Comparison of ENCODE assay signal across 18 cellular contexts in the genomic region with DNA sequence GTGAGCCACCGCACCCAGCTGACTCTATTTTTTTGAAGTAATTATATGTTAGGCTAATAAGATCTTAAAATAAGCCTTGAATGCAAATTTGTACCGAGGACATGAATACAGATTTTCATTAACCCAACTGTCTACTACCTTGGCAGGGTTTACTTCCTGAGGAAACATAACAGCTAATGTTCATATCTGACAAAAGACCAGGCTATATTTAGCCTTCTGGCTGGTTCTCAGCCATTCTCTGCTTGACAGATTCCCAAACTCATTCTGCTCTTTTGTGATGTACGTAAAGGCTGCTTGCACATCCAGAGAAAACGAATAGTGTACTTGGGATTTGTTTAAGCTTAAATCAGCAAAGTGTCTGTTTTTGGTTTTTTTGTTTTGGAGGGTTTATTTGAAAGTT. TPM values are rescaled to one million over a fixed set of nuclear protein-coding genes. Genes with fewer than 3 reads are reported as not detected.
A peak's percentile ranks its signal among the peaks of the same experiment; 100 is the strongest.
DNase-seq lines count a peak whose midpoint lies in the region; ATAC-seq, FAIRE-seq and TF ChIP-seq lines count a peak whose summit lies in the region.
"Had no signal": no experiment of that assay in that cellular context is flagged by ENCODE, and none has a peak within 500 bp of the region (broad histone marks: within the 10 kb centered on the region; RNA-seq: fewer than 3 reads in every experiment).

No MANE protein-coding gene starts in this region.

- H3K4me3 ChIP-seq in RWPE2 (ENCODE audit: severe bottlenecking) = no peak overlapping the region
- H3K4me3 ChIP-seq in esophagus squamous epithelium = no peak overlapping the region
- H3K4me3 ChIP-seq: SK-N-MC had no signal

- no peaks in the 10 kb centered on the region for H3K36me3 Mint-ChIP-seq in osteocyte (ENCODE audit: unreplicated experiment)

- ATAC-seq in RWPE2 (ENCODE audit: low read depth) = no peak
- ATAC-seq in HG03571 (IDR thresholded peaks at IDR 0.05; ENCODE audit: unreplicated experiment) = no peak
- ATAC-seq: natural killer cell treated with Interleukin-12 subunit alpha and Interleukin-12 subunit beta and Interleukin-15 and Interleukin-18, amount 100 ng/mL, for 72 hours; sciatic nerve had no signal

- TF ChIP-seq CTCF in RWPE2 (IDR thresholded peaks at IDR 0.05; ENCODE audit: poor library complexity, severe bottlenecking) = no peak
- no peak for TF ChIP-seq CTCF in esophagus squamous epithelium (IDR thresholded peaks at IDR 0.05)
- TF ChIP-seq CTCF in osteocyte (IDR thresholded peaks at IDR 0.05) = no peak

- H3K36me3 ChIP-seq in RWPE2 (ENCODE audit: low read depth) (no peaks in the 10 kb centered on the region), esophagus squamous epithelium (no peaks in the 10 kb centered on the region)

- H3K27me3 ChIP-seq in RWPE2 (ENCODE audit: insufficient read depth, poor library complexity, severe bottlenecking) (no peaks in the 10 kb centered on the region), esophagus squamous epithelium (no peaks in the 10 kb centered on the region)

- H3K4me1 ChIP-seq in RWPE2 (ENCODE audit: insufficient read depth, poor library complexity, severe bottlenecking) (peaks cover 10% of the 10 kb centered on the region), esophagus squamous epithelium (peaks cover 0 to 20% (median 13%) of the 10 kb centered on the region in 3 donors)

- no peak for FAIRE-seq in frontal cortex (lab: Jason Lieb, UNC)
- FAIRE-seq: H54 had no signal

- H3K9me3 ChIP-seq in RWPE2 (ENCODE audit: severe bottlenecking) = no peaks in the 10 kb centered on the region
- H3K9me3 ChIP-seq in esophagus squamous epithelium = no peaks in the 10 kb centered on the region

- no peak overlapping the region for H3K4me3 Mint-ChIP-seq in osteocyte (ENCODE audit: unreplicated experiment)
- H3K4me3 Mint-ChIP-seq: natural killer cell treated with Interleukin-12 subunit alpha and Interleukin-12 subunit beta and Interleukin-15 and Interleukin-18, amount 100 ng/mL, for 72 hours had no signal

- H3K27ac Mint-ChIP-seq in osteocyte (ENCODE audit: unreplicated experiment) = peak overlapping the region; percentile 45
- H3K27ac Mint-ChIP-seq: natural killer cell treated with Interleukin-12 subunit alpha and Interleukin-12 subunit beta and Interleukin-15 and Interleukin-18, amount 100 ng/mL, for 72 hours had no signal

- peak; percentile 16 for DNase-seq in Ammon's horn (ENCODE audit: low spot score)
- DNase-seq in RWPE2 (ENCODE audit: low spot score) = no peak
- DNase-seq in esophagus squamous epithelium (lab: John Stamatoyannopoulos, UW) = no peak
- DNase-seq in osteocyte (ENCODE audit: extremely low spot score, unreplicated experiment) = no peak
- no peak for DNase-seq in SIG-M5 (lab: John Stamatoyannopoulos, UW)
- DNase-seq in frontal cortex (ENCODE audit: low spot score in 2 of 2) = no peak
- DNase-seq in DMS153 (lab: John Stamatoyannopoulos, UW) = no peak
- DNase-seq: activated CD8-positive, alpha-beta memory T cell treated with anti-CD3 and anti-CD28 coated beads for 24 hours; activated effector memory CD4-positive, alpha-beta T cell treated with anti-CD3 and anti-CD28 coated beads, Interleukin-2, amount 50 U/mL, for 16 hours; effector memory CD4-positive, alpha-beta T cell; NCI-H1092 treated with DMSO at 0.1 percent for 48 hours; NCI-H2171; stimulated activated CD4-positive, alpha-beta T cell treated with anti-CD3 and anti-CD28 coated beads, Interleukin-4, amount 100 ng/mL, for 1 hour had no signal

- 36 to 40% methylated on average over 4 of the region's 4 CpGs for WGBS in esophagus squamous epithelium, 2 donors

- intact Hi-C loops in esophagus squamous epithelium (cut with DNase I) = no loop called here

- TF ChIP-seq POLR2A in esophagus squamous epithelium (IDR thresholded peaks at IDR 0.05) = no peak

- peaks cover 19% of the 10 kb centered on the region for H3K4me1 Mint-ChIP-seq in osteocyte (ENCODE audit: unreplicated experiment)

- H3K27me3 Mint-ChIP-seq in osteocyte (ENCODE audit: unreplicated experiment) = no peaks in the 10 kb centered on the region

- peaks cover 5% of the 10 kb centered on the region for H3K9me3 Mint-ChIP-seq in osteocyte (ENCODE audit: unreplicated experiment)

- H3K27ac ChIP-seq in RWPE2 (ENCODE audit: poor library complexity, severe bottlenecking) (peak overlapping the region; percentile 58), esophagus squamous epithelium (peak overlapping the region; percentile 47 to 84 (median 80))
- H3K27ac ChIP-seq: SK-N-MC had no signal

RNA-seq across cellular contexts. Expression of a gene that starts 21.6 kb away (rescaled TPM):
- under 1 TPM in 1 of 4 donors, not detected in 3; 0.19 TPM for total RNA-seq in esophagus squamous epithelium
- total RNA-seq in osteocyte = not detected in 2 replicates
- total RNA-seq in frontal cortex = 0.41 TPM
